In the genomic region with DNA sequence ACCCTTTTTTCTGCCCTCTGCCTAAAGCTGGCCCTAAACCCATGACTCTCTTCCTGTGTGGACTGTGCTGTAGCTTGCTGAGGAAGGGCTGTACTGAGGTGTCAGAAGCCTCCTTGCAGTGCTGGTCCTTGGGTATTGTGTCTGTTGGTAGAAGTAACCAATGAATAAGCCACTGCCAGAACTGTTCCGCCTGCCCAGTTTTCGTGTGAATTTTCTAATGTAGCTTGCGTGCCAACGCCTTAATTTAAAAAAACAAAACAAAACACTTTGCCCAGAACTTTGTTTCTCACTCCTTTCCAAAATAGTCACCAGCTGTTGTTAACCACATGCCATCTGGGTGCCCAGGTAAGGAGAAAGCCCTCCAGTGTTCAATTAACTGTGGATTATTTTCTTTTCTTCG, we compare ENCODE assay signal across 8 cellular contexts.
A peak's percentile ranks its signal among the peaks of the same experiment; 100 is the strongest.
DNase-seq lines count a peak whose midpoint lies in the region; ATAC-seq and TF ChIP-seq lines count a peak whose summit lies in the region.

No MANE protein-coding gene starts in this region.

- no peak overlapping the region for H3K4me3 ChIP-seq in skin epidermis
- H3K4me3 ChIP-seq in PC-3 (ENCODE audit: low read length): no peak overlapping the region

- no peak overlapping the region for H2AFZ ChIP-seq in PC-3 (ENCODE audit: low read length)

- no peak overlapping the region for H3K4me2 ChIP-seq in PC-3 (ENCODE audit: low read length)

- H3K36me3 ChIP-seq in PC-3 (ENCODE audit: low read depth, low read length): peaks cover 4% of the 10 kb centered on the region; the same call in 1 of the 2 replicates

- H3K36me3 Mint-ChIP-seq in activated CD4-positive, alpha-beta T cell treated with anti-CD3 and anti-CD28 coated beads for 36 hours (ENCODE audit: low read depth): peaks cover 45% of the 10 kb centered on the region
- H3K36me3 Mint-ChIP-seq in activated CD4-positive, alpha-beta memory T cell treated with anti-CD3 and anti-CD28 coated beads for 36 hours: peaks cover 47% of the 10 kb centered on the region

- H3K4me1 ChIP-seq in PC-3 (ENCODE audit: insufficient read depth, low read length): no peaks in the 10 kb centered on the region

- CTCF ChIA-PET in activated CD4-positive, alpha-beta T cell treated with anti-CD3 and anti-CD28 coated beads for 36 hours (lab: Charles Lee): interaction anchor here (0.7 to 5.6 kb wide), 5 partner anchors 9 to 39 kb away, joined by 3 to 50 read pairs (median 4); no protein-coding TSS in a partner anchor
- CTCF ChIA-PET in activated CD4-positive, alpha-beta memory T cell treated with anti-CD3 and anti-CD28 coated beads for 36 hours (lab: Charles Lee): interaction anchor here (1.0 to 6.1 kb wide), 4 partner anchors 10 to 107 kb away, joined by 3 to 42 read pairs (median 4); no protein-coding TSS in a partner anchor
- CTCF ChIA-PET in PC-3 (lab: Charles Lee): no interaction called here

- peaks cover 71% of the 10 kb centered on the region for H3K4me1 Mint-ChIP-seq in activated CD4-positive, alpha-beta T cell treated with anti-CD3 and anti-CD28 coated beads for 36 hours
- H3K4me1 Mint-ChIP-seq in activated CD4-positive, alpha-beta memory T cell treated with anti-CD3 and anti-CD28 coated beads for 36 hours (ENCODE audit: low read depth): peaks cover 80% of the 10 kb centered on the region

- no peaks in the 10 kb centered on the region for H3K9me3 Mint-ChIP-seq in activated CD4-positive, alpha-beta T cell treated with anti-CD3 and anti-CD28 coated beads for 36 hours (ENCODE audit: low read depth)
- no peaks in the 10 kb centered on the region for H3K9me3 Mint-ChIP-seq in activated CD4-positive, alpha-beta memory T cell treated with anti-CD3 and anti-CD28 coated beads for 36 hours

- BruUV-seq in PC-3 (replicated peaks; lab: Mats Ljungman, UMichigan): no TSS peak

- POLR2A ChIA-PET in activated CD4-positive, alpha-beta T cell treated with anti-CD3 and anti-CD28 coated beads for 36 hours (lab: Charles Lee): interaction anchor here (0.7 to 2.6 kb wide), 2 partner anchors 10 to 16 kb away, joined by 3 to 31 read pairs; no protein-coding TSS in a partner anchor
- POLR2A ChIA-PET in activated CD4-positive, alpha-beta memory T cell treated with anti-CD3 and anti-CD28 coated beads for 36 hours (lab: Charles Lee): interaction anchor here (0.6 to 6.2 kb wide), 7 partner anchors 9 to 961 kb away, joined by 3 to 133 read pairs (median 13); no protein-coding TSS in a partner anchor
- POLR2A ChIA-PET in PC-3 (lab: Charles Lee; ENCODE audit: unreplicated experiment): no interaction called here

- peak; percentile 50 for DNase-seq in activated CD4-positive, alpha-beta T cell treated with anti-CD3 and anti-CD28 coated beads for 36 hours
- no peak for DNase-seq in activated CD4-positive, alpha-beta T cell treated with anti-CD3 and anti-CD28 coated beads, Interleukin-2, amount 50 U/mL, for 4 hours
- DNase-seq in activated CD4-positive, alpha-beta memory T cell treated with anti-CD3 and anti-CD28 coated beads for 36 hours: peak; percentile 67
- no peak for DNase-seq in PC-3
- DNase-seq in medulla oblongata (ENCODE audit: extremely low spot score): no peak
- DNase-seq in erythroblast (lab: John Stamatoyannopoulos, UW): no peak

- no peak for TF ChIP-seq POLR2A in erythroblast (IDR thresholded peaks at IDR 0.05; ENCODE audit: low read length)

- intact Hi-C loops in activated CD4-positive, alpha-beta T cell treated with anti-CD3 and anti-CD28 coated beads for 36 hours (cut with DNase I, micrococcal nuclease): loop anchor here in 1 of 2 experiments (5.0 kb wide), 1 partner anchor 46 kb away; no protein-coding TSS in a partner anchor
- intact Hi-C loops in activated CD4-positive, alpha-beta memory T cell treated with anti-CD3 and anti-CD28 coated beads for 36 hours (cut with micrococcal nuclease): no loop called here
- intact Hi-C loops in PC-3 (cut with micrococcal nuclease): no loop called here

- no peaks in the 10 kb centered on the region for H3F3A ChIP-seq in PC-3 (ENCODE audit: low read length, unreplicated experiment)

- H3K27ac ChIP-seq in skin epidermis (peak overlapping the region in 16 of 21 experiments; percentile 2 to 94 (median 82)), PC-3 (ENCODE audit: low read length) (no peak overlapping the region)

- no peaks in the 10 kb centered on the region for H4K20me1 ChIP-seq in PC-3 (ENCODE audit: low read length)

- no peak overlapping the region for H3K9ac ChIP-seq in PC-3 (ENCODE audit: low read length)

- peak overlapping the region; percentile 98 for H3K27ac Mint-ChIP-seq in activated CD4-positive, alpha-beta T cell treated with anti-CD3 and anti-CD28 coated beads for 36 hours
- H3K27ac Mint-ChIP-seq in activated CD4-positive, alpha-beta memory T cell treated with anti-CD3 and anti-CD28 coated beads for 36 hours: peak overlapping the region; percentile 98

- TF ChIP-seq CTCF in PC-3 (conservative IDR thresholded peaks at IDR 0.05; ENCODE audit: low read depth, low read length): no peak

- no peaks in the 10 kb centered on the region for H3K9me2 ChIP-seq in PC-3 (replicated peaks; ENCODE audit: low read length)

- H3K9me3 ChIP-seq in PC-3 (ENCODE audit: low read length): no peaks in the 10 kb centered on the region

- H3K27me3 Mint-ChIP-seq in activated CD4-positive, alpha-beta T cell treated with anti-CD3 and anti-CD28 coated beads for 36 hours: no peaks in the 10 kb centered on the region
- H3K27me3 Mint-ChIP-seq in activated CD4-positive, alpha-beta memory T cell treated with anti-CD3 and anti-CD28 coated beads for 36 hours: no peaks in the 10 kb centered on the region

- ATAC-seq in activated CD4-positive, alpha-beta T cell treated with anti-CD3 and anti-CD28 coated beads for 36 hours: peak; percentile 34
- ATAC-seq in HG03039 (IDR thresholded peaks at IDR 0.05; ENCODE audit: unreplicated experiment) (peak; percentile 33), PC-3 (no peak)

- H3K27me3 ChIP-seq in PC-3 (ENCODE audit: low read length): no peaks in the 10 kb centered on the region

- no peaks in the 10 kb centered on the region for H3K79me2 ChIP-seq in PC-3 (ENCODE audit: low read length)

- H3K4me3 Mint-ChIP-seq in activated CD4-positive, alpha-beta T cell treated with anti-CD3 and anti-CD28 coated beads for 36 hours: peak overlapping the region; percentile 78
- H3K4me3 Mint-ChIP-seq in activated CD4-positive, alpha-beta memory T cell treated with anti-CD3 and anti-CD28 coated beads for 36 hours: peak overlapping the region; percentile 81

Comparison
In these comparisons a context has a peak if more than half of its experiments do, and no peak if none do; other contexts are left out.
1. DNase-seq: peak in activated CD4-positive, alpha-beta T cell treated with anti-CD3 and anti-CD28 coated beads for 36 hours (single experiment) and activated CD4-positive, alpha-beta memory T cell treated with anti-CD3 and anti-CD28 coated beads for 36 hours (single experiment); none in activated CD4-positive, alpha-beta T cell treated with anti-CD3 and anti-CD28 coated beads, Interleukin-2, amount 50 U/mL, for 4 hours (0 of 2), PC-3 (single experiment), medulla oblongata (single experiment) and erythroblast (0 of 2).